8 cellular contexts compared by ENCODE assay signal in the genomic region with DNA sequence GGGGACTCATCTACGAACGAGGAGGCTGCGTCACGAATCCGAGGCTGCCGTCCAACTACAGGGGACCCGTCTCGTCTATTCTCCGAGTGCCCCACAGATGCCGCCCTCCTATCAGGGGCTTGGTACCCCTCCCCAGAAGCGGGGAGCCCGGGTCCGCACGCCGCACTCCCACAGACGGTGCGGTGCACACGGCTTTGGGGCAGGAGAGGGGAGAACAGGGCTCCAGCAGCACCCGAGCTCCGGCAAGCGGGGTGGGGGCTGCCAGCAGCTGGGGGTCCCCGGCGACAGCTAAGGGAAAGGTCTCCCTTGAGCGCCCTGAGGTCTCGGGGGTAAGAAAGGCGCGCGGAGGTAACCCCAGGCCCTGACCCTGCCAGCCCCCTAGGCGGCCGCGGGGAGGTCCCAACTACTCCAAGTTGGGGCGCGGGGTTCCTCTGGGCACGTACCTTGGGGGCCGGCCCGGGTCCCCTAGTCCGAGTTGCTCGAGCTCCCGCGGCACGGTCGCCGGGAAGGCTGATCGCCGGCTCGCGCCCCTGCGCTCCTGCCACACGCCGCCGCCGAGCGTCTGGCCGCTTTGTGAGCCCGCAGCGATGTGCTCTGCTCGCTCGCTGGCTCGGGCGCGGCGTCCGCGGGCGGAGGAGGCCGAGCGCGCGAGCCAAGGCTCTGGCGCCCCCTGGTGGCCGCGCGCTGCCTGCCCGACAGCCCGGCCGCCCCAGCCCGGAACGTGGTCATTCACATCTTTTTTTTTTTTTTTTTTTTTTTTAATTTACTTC. TPM values are rescaled to one million over a fixed set of nuclear protein-coding genes. Genes with fewer than 3 reads are reported as not detected.
DNase-seq lines count a peak whose midpoint lies in the region; ATAC-seq and TF ChIP-seq lines count a peak whose summit lies in the region.

TSS of gene SPOCK1 (minus strand) at position 591 of the 770 bp plus-strand sequence.

- CTCF ChIA-PET in PC-9 (lab: Charles Lee) = interaction anchor here (0.7 to 0.8 kb wide), 2 partner anchors 179 to 274 kb away, joined by 3 to 6 read pairs; no protein-coding TSS in a partner anchor

- H3K4me3 ChIP-seq in PC-9 = peak within 1 kb of the TSS; percentile 48; the same call in 1 of the 2 replicates
- H3K4me3 ChIP-seq in neuron (ENCODE audit: low read length) = peak within 1 kb of the TSS; percentile 65

- no peak within 1 kb of the TSS for H3K27ac ChIP-seq in PC-9

- no TSS peak for BruUV-seq in PC-9 (replicated peaks; lab: Mats Ljungman, UMichigan)

- ATAC-seq in GM19463 (IDR thresholded peaks at IDR 0.05; ENCODE audit: unreplicated experiment) (peak; percentile 97), HG03571 (IDR thresholded peaks at IDR 0.05; ENCODE audit: unreplicated experiment) (peak; percentile 76)

- POLR2A ChIA-PET in PC-9 (lab: Charles Lee; ENCODE audit: unreplicated experiment) = no interaction called here

- H3F3A ChIP-seq in PC-9 (ENCODE audit: insufficient read depth, low read depth) = no peaks in the 10 kb centered on the region

- peak; percentile 85 for DNase-seq in COR-L47 (lab: John Stamatoyannopoulos, UW)
- DNase-seq in PC-9 = peak; percentile 46 to 81
- peak; percentile 4 for DNase-seq in activated effector memory CD4-positive, alpha-beta T cell treated with Interleukin-2 at 50 U/mL for 16 hours
- DNase-seq in foreskin melanocyte = peak; percentile 49
- DNase-seq in superior temporal gyrus (ENCODE audit: extremely low spot score) = peak; percentile 85

- H4K20me1 ChIP-seq in PC-9 (ENCODE audit: insufficient read depth) = no peaks in the 10 kb centered on the region

- intact Hi-C loops in PC-9 (cut with micrococcal nuclease; ENCODE audit: unreplicated experiment) = loop anchor here (1.0 to 5.0 kb wide), 5 partner anchors 127 to 697 kb away; no protein-coding TSS in a partner anchor

- H3K27me3 ChIP-seq in PC-9 (ENCODE audit: insufficient read depth, low read depth) = no peaks in the 10 kb centered on the region
- H3K27me3 ChIP-seq in neuron (ENCODE audit: insufficient read depth, low read length) = no peaks in the 10 kb centered on the region

- H3K9me3 ChIP-seq in PC-9 (ENCODE audit: insufficient read depth, low read depth) (no peaks in the 10 kb centered on the region), neuron (ENCODE audit: low read length) (no peaks in the 10 kb centered on the region)

- peak within 1 kb of the TSS; percentile 78 for H3K4me2 ChIP-seq in PC-9

- H2AFZ ChIP-seq in PC-9 (peak within 1 kb of the TSS; percentile 57; the same call in 1 of the 2 replicates), neuron (ENCODE audit: low read depth, low read length) (peak within 1 kb of the TSS; percentile 99)

- peak; percentile 47; the same call in 1 of the 2 replicates for TF ChIP-seq CTCF in PC-9 (conservative IDR thresholded peaks at IDR 0.05)

- no peaks in the 10 kb centered on the region for H3K9me2 ChIP-seq in PC-9 (ENCODE audit: insufficient read depth)

- H3K4me1 ChIP-seq in PC-9 (replicated peaks; ENCODE audit: insufficient read depth) (no peaks in the 10 kb centered on the region), neuron (ENCODE audit: insufficient read depth, low read length) (peaks cover 4% of the 10 kb centered on the region)

- H3K79me2 ChIP-seq in PC-9 (ENCODE audit: low read depth) = no peaks in the 10 kb centered on the region

- H3K36me3 ChIP-seq in PC-9 (ENCODE audit: low read depth) (no peaks in the 10 kb centered on the region), neuron (ENCODE audit: insufficient read depth, low read length) (no peaks in the 10 kb centered on the region)

RNA-seq across cellular contexts. Expression of gene SPOCK1, which starts in this region (rescaled TPM):
- 23.9 and 31.8 TPM in 2 replicates for total RNA-seq in PC-9 (2021)

Comparison
In these comparisons a context has a peak if more than half of its experiments do, and no peak if none do; other contexts are left out.
1. DNase-seq: peak in every context shown above with its lines; median percentile 85 in COR-L47; 85 in superior temporal gyrus; 64 in PC-9; 49 in foreskin melanocyte; 4 in activated effector memory CD4-positive, alpha-beta T cell treated with Interleukin-2 at 50 U/mL for 16 hours.